In genomic region chr6:8006208-8006607, GRCh38 we compare ENCODE assay signal across 9 cellular contexts. TPM values are rescaled to one million over a fixed set of nuclear protein-coding genes. Genes with fewer than 3 reads are reported as not detected.
DNase-seq lines count a peak whose midpoint lies in the region; ATAC-seq and TF ChIP-seq lines count a peak whose summit lies in the region.
"Had no signal": no experiment of that assay in that cellular context is flagged by ENCODE, and none has a peak within 500 bp of the region (broad histone marks: within the 10 kb centered on the region; RNA-seq: fewer than 3 reads in every experiment).

No MANE protein-coding gene starts in this region.

- no peaks in the 10 kb centered on the region for H3K9me3 Mint-ChIP-seq in endothelial cell (ENCODE audit: unreplicated experiment)
- H3K9me3 Mint-ChIP-seq in activated T-cell treated with anti-CD3 and anti-CD28 coated beads, Interleukin-2, amount 50 U/mL, for 72 hours: no peaks in the 10 kb centered on the region
- H3K9me3 Mint-ChIP-seq: activated naive CD4-positive, alpha-beta T cell treated with anti-CD3 and anti-CD28 coated beads, Interleukin-2, amount 50 U/mL, for 24 hours had no signal

- H3K9ac ChIP-seq in parathyroid adenoma: no peak overlapping the region

- peak; percentile 77 for ATAC-seq in Right ventricle myocardium superior (ENCODE audit: poor library complexity)
- no peak for ATAC-seq in activated T-cell treated with anti-CD3 and anti-CD28 coated beads, Interleukin-2, amount 50 U/mL, for 72 hours (replicated peaks in 1 of 2)

- H3K4me1 Mint-ChIP-seq in endothelial cell (ENCODE audit: unreplicated experiment): peaks cover 9% of the 10 kb centered on the region
- H3K4me1 Mint-ChIP-seq in activated T-cell treated with anti-CD3 and anti-CD28 coated beads, Interleukin-2, amount 50 U/mL, for 72 hours (ENCODE audit: low read depth): no peaks in the 10 kb centered on the region

- TF ChIP-seq CTCF in right atrium auricular region (IDR thresholded peaks at IDR 0.05) (peak in 1 of 2 donors; percentile 64), endothelial cell (IDR thresholded peaks at IDR 0.05; ENCODE audit: unreplicated experiment) (peak; percentile 61), parathyroid adenoma (IDR thresholded peaks at IDR 0.05) (peak; percentile 30), testis (IDR thresholded peaks at IDR 0.05) (peak in 1 of 3 experiments; percentile 21)

- no peak overlapping the region for H3K4me2 ChIP-seq in parathyroid adenoma (ENCODE audit: low read length)

- H3K79me2 ChIP-seq in parathyroid adenoma: no peaks in the 10 kb centered on the region

- no peaks in the 10 kb centered on the region for H3K27me3 ChIP-seq in right atrium auricular region
- H3K27me3 ChIP-seq in parathyroid adenoma (ENCODE audit: control insufficient read depth, insufficient read depth, low read length): no peaks in the 10 kb centered on the region
- H3K27me3 ChIP-seq in testis: no peaks in the 10 kb centered on the region

- H3K36me3 ChIP-seq in right atrium auricular region: no peaks in the 10 kb centered on the region
- no peaks in the 10 kb centered on the region for H3K36me3 ChIP-seq in parathyroid adenoma (ENCODE audit: control insufficient read depth, insufficient read depth, low read length)
- H3K36me3 ChIP-seq in testis (ENCODE audit: low read depth, missing control alignments): no peaks in the 10 kb centered on the region

- H3K36me3 Mint-ChIP-seq in endothelial cell (ENCODE audit: low read depth, unreplicated experiment): no peaks in the 10 kb centered on the region
- no peaks in the 10 kb centered on the region for H3K36me3 Mint-ChIP-seq in activated T-cell treated with anti-CD3 and anti-CD28 coated beads, Interleukin-2, amount 50 U/mL, for 72 hours (ENCODE audit: insufficient read depth in 2 of 2)
- H3K36me3 Mint-ChIP-seq: activated naive CD4-positive, alpha-beta T cell treated with anti-CD3 and anti-CD28 coated beads, Interleukin-2, amount 50 U/mL, for 24 hours had no signal

- intact Hi-C loops in Right ventricle myocardium superior (cut with DNase I): no loop called here
- intact Hi-C loops in testis (cut with DNase I; ENCODE audit: low total_unique reads): no loop called here

- no peaks in the 10 kb centered on the region for H3K27me3 Mint-ChIP-seq in endothelial cell (ENCODE audit: unreplicated experiment)
- no peaks in the 10 kb centered on the region for H3K27me3 Mint-ChIP-seq in activated T-cell treated with anti-CD3 and anti-CD28 coated beads, Interleukin-2, amount 50 U/mL, for 72 hours (ENCODE audit: low read depth)
- H3K27me3 Mint-ChIP-seq: activated naive CD4-positive, alpha-beta T cell treated with anti-CD3 and anti-CD28 coated beads, Interleukin-2, amount 50 U/mL, for 24 hours had no signal

- H3K9me3 ChIP-seq in right atrium auricular region (no peaks in the 10 kb centered on the region), parathyroid adenoma (ENCODE audit: control insufficient read depth, low read length) (no peaks in the 10 kb centered on the region), testis (no peaks in the 10 kb centered on the region)

- no peak overlapping the region for H2AFZ ChIP-seq in parathyroid adenoma

- H3K4me3 ChIP-seq in right atrium auricular region (no peak overlapping the region), parathyroid adenoma (ENCODE audit: low read depth, low read length) (no peak overlapping the region), testis (no peak overlapping the region)

- DNase-seq in Right ventricle myocardium superior (no peak), right atrium auricular region (ENCODE audit: low spot score) (no peak), NCI-H748 treated with DMSO at 0.1 percent for 48 hours (lab: John Stamatoyannopoulos, UW) (peak; percentile 43), endothelial cell (ENCODE audit: low spot score) (no peak), testis (no peak), activated gamma-delta T cell treated with Interleukin-2 at 50 U/mL for 16 hours (no peak)
- DNase-seq in activated T-cell treated with anti-CD3 and anti-CD28 coated beads, Interleukin-2, amount 50 U/mL, for 72 hours: no peak

- H3K4me1 ChIP-seq in right atrium auricular region (no peaks in the 10 kb centered on the region), parathyroid adenoma (no peaks in the 10 kb centered on the region), testis (no peaks in the 10 kb centered on the region)

- H3K4me3 Mint-ChIP-seq in endothelial cell (ENCODE audit: unreplicated experiment): no peak overlapping the region
- H3K4me3 Mint-ChIP-seq in activated T-cell treated with anti-CD3 and anti-CD28 coated beads, Interleukin-2, amount 50 U/mL, for 72 hours: no peak overlapping the region
- H3K4me3 Mint-ChIP-seq: activated naive CD4-positive, alpha-beta T cell treated with anti-CD3 and anti-CD28 coated beads, Interleukin-2, amount 50 U/mL, for 24 hours had no signal

- WGBS in testis, 2 donors: 93% methylated on average over 1 of the region's 1 CpG

- no peak overlapping the region for H3K27ac Mint-ChIP-seq in endothelial cell (ENCODE audit: unreplicated experiment)
- H3K27ac Mint-ChIP-seq in activated T-cell treated with anti-CD3 and anti-CD28 coated beads, Interleukin-2, amount 50 U/mL, for 72 hours: no peak overlapping the region
- H3K27ac Mint-ChIP-seq: activated naive CD4-positive, alpha-beta T cell treated with anti-CD3 and anti-CD28 coated beads, Interleukin-2, amount 50 U/mL, for 24 hours had no signal

- H3K27ac ChIP-seq in right atrium auricular region (no peak overlapping the region), parathyroid adenoma (no peak overlapping the region), testis (no peak overlapping the region)

- TF ChIP-seq POLR2A in testis (IDR thresholded peaks at IDR 0.05): no peak

RNA-seq across cellular contexts. Expression of gene BLOC1S5, which starts 58.0 kb away (rescaled TPM):
- total RNA-seq in Right ventricle myocardium superior (9.9 TPM), right atrium auricular region (1 to 10 TPM; 7.3 to 7.8 TPM), endothelial cell (ENCODE audit: unreplicated experiment) (13.2 TPM), testis (10 to 100 TPM; 10.9 to 12.1 TPM)
- total RNA-seq in activated T-cell treated with anti-CD3 and anti-CD28 coated beads, Interleukin-2, amount 50 U/mL, for 72 hours: 10 to 100 TPM; 25.9 to 37.1 TPM
- 8.4 TPM for polyA plus RNA-seq in testis (ENCODE audit: insufficient read depth, low read depth, low replicate concordance)
